In genomic region chr2:233297076-233297475, GRCh38 we compare ENCODE assay signal across 14 cellular contexts. TPM values are rescaled to one million over a fixed set of nuclear protein-coding genes. Genes with fewer than 3 reads are reported as not detected.
DNase-seq lines count a peak whose midpoint lies in the region; ATAC-seq and TF ChIP-seq lines count a peak whose summit lies in the region.
"Had no signal": no experiment of that assay in that cellular context is flagged by ENCODE, and none has a peak within 500 bp of the region (broad histone marks: within the 10 kb centered on the region; RNA-seq: fewer than 3 reads in every experiment).

No MANE protein-coding gene starts in this region.

- H3K27me3 Mint-ChIP-seq in type B pancreatic cell, result no peaks in the 10 kb centered on the region
- H3K27me3 Mint-ChIP-seq in activated T-helper 1 cell treated with anti-CD3 and anti-CD28 coated beads, Interleukin-12 subunit alpha, Interleukin-12 subunit beta, Interleukin-2, Interleukin-4 antibody, amounts not matched to agents 30 ng/mL and 10 ng/mL and 1 ng/mL, durations not matched to agents 14 hours and 24 hours and 36 hours (ENCODE audit: insufficient read depth), result no peaks in the 10 kb centered on the region
- H3K27me3 Mint-ChIP-seq: IgD-negative memory B cell had no signal

- no peak overlapping the region for H3K4me3 Mint-ChIP-seq in type B pancreatic cell
- no peak overlapping the region for H3K4me3 Mint-ChIP-seq in activated T-helper 1 cell treated with anti-CD3 and anti-CD28 coated beads, Interleukin-12 subunit alpha, Interleukin-12 subunit beta, Interleukin-2, Interleukin-4 antibody, amounts not matched to agents 30 ng/mL and 10 ng/mL and 1 ng/mL, durations not matched to agents 14 hours and 24 hours and 36 hours
- H3K4me3 Mint-ChIP-seq: CD14-positive monocyte, IgD-negative memory B cell had no signal

- H3K36me3 Mint-ChIP-seq in type B pancreatic cell, result peaks cover 27% of the 10 kb centered on the region
- peaks cover 39% of the 10 kb centered on the region for H3K36me3 Mint-ChIP-seq in activated T-helper 1 cell treated with anti-CD3 and anti-CD28 coated beads, Interleukin-12 subunit alpha, Interleukin-12 subunit beta, Interleukin-2, Interleukin-4 antibody, amounts not matched to agents 30 ng/mL and 10 ng/mL and 1 ng/mL, durations not matched to agents 14 hours and 24 hours and 36 hours (ENCODE audit: low read depth)

- ATAC-seq in left lobe of liver (peak; percentile 12), GM21423 (IDR thresholded peaks at IDR 0.05; ENCODE audit: unreplicated experiment) (no peak)
- ATAC-seq: GM12878 had no signal

- intact Hi-C loops in activated T-helper 1 cell treated with anti-CD3 and anti-CD28 coated beads, Interleukin-12 subunit alpha, Interleukin-12 subunit beta, Interleukin-2, Interleukin-4 antibody, amounts not matched to agents 30 ng/mL and 10 ng/mL and 1 ng/mL, durations not matched to agents 14 hours and 24 hours and 36 hours (cut with micrococcal nuclease), result no loop called here

- DNase-seq in NCI-H345 (lab: John Stamatoyannopoulos, UW) (peak; percentile 31), NCI-H345 treated with DMSO at 0.1 percent for 48 hours (lab: John Stamatoyannopoulos, UW; ENCODE audit: unreplicated experiment) (no peak), DMS79 (lab: John Stamatoyannopoulos, UW) (peak; percentile 6), left lobe of liver (ENCODE audit: low spot score) (no peak), type B pancreatic cell (ENCODE audit: extremely low spot score, unreplicated experiment) (no peak)
- no peak for DNase-seq in activated T-helper 1 cell treated with anti-CD3 and anti-CD28 coated beads, Interleukin-12 subunit alpha, Interleukin-12 subunit beta, Interleukin-2, Interleukin-4 antibody, amounts not matched to agents 30 ng/mL and 10 ng/mL and 1 ng/mL, durations not matched to agents 14 hours and 24 hours and 36 hours (ENCODE audit: low spot score)
- DNase-seq: DMS53 had no signal

- no peaks in the 10 kb centered on the region for H3K9me3 Mint-ChIP-seq in type B pancreatic cell
- no peaks in the 10 kb centered on the region for H3K9me3 Mint-ChIP-seq in activated T-helper 1 cell treated with anti-CD3 and anti-CD28 coated beads, Interleukin-12 subunit alpha, Interleukin-12 subunit beta, Interleukin-2, Interleukin-4 antibody, amounts not matched to agents 30 ng/mL and 10 ng/mL and 1 ng/mL, durations not matched to agents 14 hours and 24 hours and 36 hours
- H3K9me3 Mint-ChIP-seq: CD14-positive monocyte, IgD-negative memory B cell had no signal

- peaks cover 4% of the 10 kb centered on the region for H3K4me1 Mint-ChIP-seq in type B pancreatic cell (ENCODE audit: unreplicated experiment)
- no peaks in the 10 kb centered on the region for H3K4me1 Mint-ChIP-seq in activated T-helper 1 cell treated with anti-CD3 and anti-CD28 coated beads, Interleukin-12 subunit alpha, Interleukin-12 subunit beta, Interleukin-2, Interleukin-4 antibody, amounts not matched to agents 30 ng/mL and 10 ng/mL and 1 ng/mL, durations not matched to agents 14 hours and 24 hours and 36 hours (ENCODE audit: low read depth)
- H3K4me1 Mint-ChIP-seq: CD14-positive monocyte had no signal

- no peak for TF ChIP-seq CTCF in type B pancreatic cell (conservative IDR thresholded peaks at IDR 0.05)

- H3K27ac Mint-ChIP-seq in type B pancreatic cell, result peak overlapping the region; percentile 58
- no peak overlapping the region for H3K27ac Mint-ChIP-seq in activated T-helper 1 cell treated with anti-CD3 and anti-CD28 coated beads, Interleukin-12 subunit alpha, Interleukin-12 subunit beta, Interleukin-2, Interleukin-4 antibody, amounts not matched to agents 30 ng/mL and 10 ng/mL and 1 ng/mL, durations not matched to agents 14 hours and 24 hours and 36 hours

RNA-seq across cellular contexts. Expression of gene SAG, which starts 10.5 kb away (rescaled TPM):
- total RNA-seq in left lobe of liver (not detected), type B pancreatic cell (ENCODE audit: low replicate concordance) (0.43 TPM in 1 of 2 replicates, not detected in the other)
- 0.08 and 0.32 TPM in 2 replicates for total RNA-seq in activated T-helper 1 cell treated with anti-CD3 and anti-CD28 coated beads, Interleukin-12 subunit alpha, Interleukin-12 subunit beta, Interleukin-2, Interleukin-4 antibody, amounts not matched to agents 30 ng/mL and 10 ng/mL and 1 ng/mL, durations not matched to agents 14 hours and 24 hours and 36 hours
- total RNA-seq: G401, GM12878, H1, HT1080 had no signal

RNA-seq across cellular contexts. Expression of gene ATG16L1, which starts 45.6 kb away (rescaled TPM):
- total RNA-seq in left lobe of liver (19.2 TPM), type B pancreatic cell (ENCODE audit: low replicate concordance) (50.3 and 123 TPM in 2 replicates)
- total RNA-seq in activated T-helper 1 cell treated with anti-CD3 and anti-CD28 coated beads, Interleukin-12 subunit alpha, Interleukin-12 subunit beta, Interleukin-2, Interleukin-4 antibody, amounts not matched to agents 30 ng/mL and 10 ng/mL and 1 ng/mL, durations not matched to agents 14 hours and 24 hours and 36 hours, result 42.4 and 42.7 TPM in 2 replicates

RNA-seq across cellular contexts. Expression of gene DGKD, which starts 57.2 kb away (rescaled TPM):
- total RNA-seq in left lobe of liver, result 17.9 TPM
- 32.2 and 72.5 TPM in 2 replicates for total RNA-seq in type B pancreatic cell (ENCODE audit: low replicate concordance)
- 42.5 and 43.7 TPM in 2 replicates for total RNA-seq in activated T-helper 1 cell treated with anti-CD3 and anti-CD28 coated beads, Interleukin-12 subunit alpha, Interleukin-12 subunit beta, Interleukin-2, Interleukin-4 antibody, amounts not matched to agents 30 ng/mL and 10 ng/mL and 1 ng/mL, durations not matched to agents 14 hours and 24 hours and 36 hours

Comparison
In these comparisons a context has a peak if more than half of its experiments do, and no peak if none do; other contexts are left out.
1. DNase-seq: peak in NCI-H345 (single experiment) and DMS79 (single experiment); none in NCI-H345 treated with DMSO at 0.1 percent for 48 hours (single experiment), left lobe of liver (single experiment), type B pancreatic cell (single experiment) and activated T-helper 1 cell treated with anti-CD3 and anti-CD28 coated beads, Interleukin-12 subunit alpha, Interleukin-12 subunit beta, Interleukin-2, Interleukin-4 antibody, amounts not matched to agents 30 ng/mL and 10 ng/mL and 1 ng/mL, durations not matched to agents 14 hours and 24 hours and 36 hours (single experiment).